ENCODE assay signal across 9 cellular contexts in genomic region chr3:32946973-32947372, GRCh38.
"Had no signal": no experiment of that assay in that cellular context is flagged by ENCODE, and none has a peak within 500 bp of the region (broad histone marks: within the 10 kb centered on the region; RNA-seq: fewer than 3 reads in every experiment).

No MANE protein-coding gene starts in this region.

- H3K27ac ChIP-seq: adrenal gland, body of pancreas, colonic mucosa, epithelial cell of prostate, WERI-Rb-1 had no signal

- DNase-seq: activated gamma-delta T cell, cerebellar nuclear complex had no signal

- H3K36me3 ChIP-seq: adrenal gland, colonic mucosa, WERI-Rb-1 had no signal

- FAIRE-seq: endometrium, frontal cortex had no signal

- H3K4me3 ChIP-seq: adrenal gland, body of pancreas, colonic mucosa had no signal

- H3K9me3 ChIP-seq: adrenal gland, body of pancreas, colonic mucosa had no signal

- H3K27me3 ChIP-seq: adrenal gland, body of pancreas, colonic mucosa had no signal

- ATAC-seq: body of pancreas had no signal

- H3K4me1 ChIP-seq: adrenal gland, body of pancreas, colonic mucosa had no signal
